8 cellular contexts compared by ENCODE assay signal in genomic region chr12:81077329-81077685, GRCh38. TPM values are rescaled to one million over a fixed set of nuclear protein-coding genes. Genes with fewer than 3 reads are reported as not detected.
DNase-seq lines count a peak whose midpoint lies in the region; ATAC-seq and TF ChIP-seq lines count a peak whose summit lies in the region.

No MANE protein-coding gene starts in this region.

- no peaks in the 10 kb centered on the region for H4K20me1 ChIP-seq in OCI-LY7 (ENCODE audit: insufficient read depth, low read length)

- TF ChIP-seq CTCF in endothelial cell (IDR thresholded peaks at IDR 0.05; ENCODE audit: unreplicated experiment), result no peak
- no peak for TF ChIP-seq CTCF in right lobe of liver (IDR thresholded peaks at IDR 0.05)
- no peak for TF ChIP-seq CTCF in transverse colon (IDR thresholded peaks at IDR 0.05)
- no peak for TF ChIP-seq CTCF in OCI-LY7 (conservative IDR thresholded peaks at IDR 0.05; ENCODE audit: low read length)
- TF ChIP-seq CTCF in omental fat pad (IDR thresholded peaks at IDR 0.05), result no peak

- H3K9me3 ChIP-seq in right lobe of liver, result no peaks in the 10 kb centered on the region
- no peaks in the 10 kb centered on the region for H3K9me3 ChIP-seq in transverse colon
- no peaks in the 10 kb centered on the region for H3K9me3 ChIP-seq in OCI-LY7 (ENCODE audit: low read length)

- ATAC-seq in right lobe of liver, result peak; percentile 50 to 81 (median 76)
- no peak for ATAC-seq in omental fat pad (ENCODE audit: low FRiP score)

- H3K4me3 Mint-ChIP-seq in endothelial cell (ENCODE audit: unreplicated experiment) (peak overlapping the region; percentile 87), immature natural killer cell (no peak overlapping the region)

- no peaks in the 10 kb centered on the region for H3K9me2 ChIP-seq in OCI-LY7 (ENCODE audit: insufficient read depth, low read length)

- H3K27me3 Mint-ChIP-seq in endothelial cell (ENCODE audit: unreplicated experiment) (no peaks in the 10 kb centered on the region), immature natural killer cell (ENCODE audit: low read depth in 3 of 3) (peaks cover 0 to 6% (median 3%) of the 10 kb centered on the region in 3 donors)

- peaks cover 0 to 33% (median 6%) of the 10 kb centered on the region in 4 donors for H3K4me1 ChIP-seq in right lobe of liver
- H3K4me1 ChIP-seq in transverse colon, result peaks cover 0 to 8% (median 3%) of the 10 kb centered on the region in 4 donors
- no peaks in the 10 kb centered on the region for H3K4me1 ChIP-seq in OCI-LY7 (ENCODE audit: insufficient read depth, low read length, poor library complexity, severe bottlenecking)

- CTCF ChIA-PET in OCI-LY7 (lab: Charles Lee; ENCODE audit: unreplicated experiment), result no interaction called here

- 6% methylated on average over 6 of the region's 6 CpGs for WGBS in right lobe of liver (ENCODE audit: insufficient coverage, low coverage, low lambda C conversion rate, missing lambda C conversion rate)
- WGBS in transverse colon (ENCODE audit: low coverage in 1 of 2), 2 donors, result 47 to 54% methylated on average over 2 to 6 of the region's 6 CpGs

- POLR2A ChIA-PET in OCI-LY7 (lab: Charles Lee), result no interaction called here

- H3K27me3 ChIP-seq in right lobe of liver (no peaks in the 10 kb centered on the region), transverse colon (peaks cover 24% of the 10 kb centered on the region)

- no peak overlapping the region for H2AFZ ChIP-seq in OCI-LY7 (ENCODE audit: low read length)

- BruUV-seq in OCI-LY7 (replicated peaks; lab: Mats Ljungman, UMichigan), result no TSS peak

- H3K79me2 ChIP-seq in OCI-LY7 (ENCODE audit: insufficient read depth, low read depth, low read length), result no peaks in the 10 kb centered on the region

- no peak overlapping the region for H3K27ac Mint-ChIP-seq in endothelial cell (ENCODE audit: unreplicated experiment)
- no peak overlapping the region for H3K27ac Mint-ChIP-seq in immature natural killer cell

- intact Hi-C loops in right lobe of liver (cut with DNase I) (no loop called here), transverse colon (cut with DNase I; ENCODE audit: low total_unique reads) (no loop called here), OCI-LY7 (cut with micrococcal nuclease; ENCODE audit: unreplicated experiment) (no loop called here)

- no peak overlapping the region for H3K4me2 ChIP-seq in OCI-LY7 (ENCODE audit: low read length)

- peaks cover 21% of the 10 kb centered on the region for H3K4me1 Mint-ChIP-seq in endothelial cell (ENCODE audit: unreplicated experiment)
- no peaks in the 10 kb centered on the region for H3K4me1 Mint-ChIP-seq in immature natural killer cell

- H3K27ac ChIP-seq in right lobe of liver (peak overlapping the region; percentile 75 to 98 (median 89)), transverse colon (peak overlapping the region; percentile 48 to 79 (median 72)), OCI-LY7 (ENCODE audit: low read depth, low read length, poor library complexity, severe bottlenecking) (no peak overlapping the region)

- TF ChIP-seq POLR2A in right lobe of liver (IDR thresholded peaks at IDR 0.05), result no peak
- TF ChIP-seq POLR2A in transverse colon (IDR thresholded peaks at IDR 0.05), result no peak

- DNase-seq in NCI-H146 (lab: John Stamatoyannopoulos, UW) (peak; percentile 90), endothelial cell (ENCODE audit: low spot score) (peak; percentile 41), right lobe of liver (peak; percentile 35 to 82 (median 78)), transverse colon (no peak), immature natural killer cell (no peak), OCI-LY7 (ENCODE audit: low spot score) (no peak), omental fat pad (ENCODE audit: low spot score) (no peak), KG1 (lab: John Stamatoyannopoulos, UW) (no peak)

- in situ Hi-C loops in transverse colon (cut with MboI; ENCODE audit: low pct_ligation_motif_present in 1 of 4, low pct_unique_long_range_greater_than_20kb in 1 of 4, low sequenced_read_pairs in 3 of 4), result no loop called here

- H3K9me3 Mint-ChIP-seq in endothelial cell (ENCODE audit: unreplicated experiment), result no peaks in the 10 kb centered on the region
- peaks cover 5 to 38% (median 15%) of the 10 kb centered on the region in 6 donors for H3K9me3 Mint-ChIP-seq in immature natural killer cell

- H3K36me3 ChIP-seq in right lobe of liver (no peaks in the 10 kb centered on the region), transverse colon (no peaks in the 10 kb centered on the region), OCI-LY7 (ENCODE audit: insufficient read depth, low read length) (no peaks in the 10 kb centered on the region)

- H3K4me3 ChIP-seq in right lobe of liver, result peak overlapping the region; percentile 61 to 90 (median 83)
- H3K4me3 ChIP-seq in transverse colon, result peak overlapping the region in 3 of 4 donors; percentile 35 to 57 (median 40)
- H3K4me3 ChIP-seq in OCI-LY7 (ENCODE audit: low read depth, low read length, poor library complexity, severe bottlenecking), result no peak overlapping the region

- no peaks in the 10 kb centered on the region for H3K36me3 Mint-ChIP-seq in endothelial cell (ENCODE audit: low read depth, unreplicated experiment)
- peaks cover 0 to 3% (median 0%) of the 10 kb centered on the region in 3 donors for H3K36me3 Mint-ChIP-seq in immature natural killer cell

- TF ChIP-seq EP300 in transverse colon (IDR thresholded peaks at IDR 0.05; ENCODE audit: low read depth), result no peak

RNA-seq across cellular contexts. Expression of gene ACSS3, which starts 0.6 kb away (rescaled TPM):
- total RNA-seq in endothelial cell (ENCODE audit: unreplicated experiment), result 18.7 TPM
- total RNA-seq in right lobe of liver, result 100 to 1,000 TPM in 1 of 6 experiments, 10 to 100 TPM in 5; 39.7 to 112 (median 56.5) TPM
- 10 to 100 TPM in 1 of 4 donors, 1 to 10 TPM in 3; 4.1 to 10.3 (median 8.0) TPM for total RNA-seq in transverse colon
- polyA plus RNA-seq in immature natural killer cell, result not detected
- total RNA-seq in OCI-LY7 (2014; rRNA removed; shearing (Covaris generic)), result not detected in 2 replicates
- total RNA-seq in OCI-LY7 (2022), result not detected in 2 replicates
- 100 to 1,000 TPM in 1 of 4 donors, 10 to 100 TPM in 3; 38.8 to 102 (median 57.9) TPM for total RNA-seq in omental fat pad

Comparison
In these comparisons a context has a peak if more than half of its experiments do, and no peak if none do; other contexts are left out.
1. DNase-seq: peak in NCI-H146 (single experiment), endothelial cell (single experiment) and right lobe of liver (3 of 3); none in transverse colon (single experiment), immature natural killer cell (0 of 3), OCI-LY7 (single experiment), omental fat pad (single experiment) and KG1 (single experiment).
2. RNA of gene ACSS3, which starts 0.6 kb away (total RNA-seq): 38.8 to 102 TPM in omental fat pad, 39.7 to 112 TPM in right lobe of liver, 18.7 TPM in endothelial cell (single experiment) and 4.1 to 10.3 TPM in transverse colon; not detected in OCI-LY7; every median in the first group is over 4 times any median in the second.